1 cellular context compared by ENCODE assay signal in genomic region chr1:182293119-182293589, GRCh38.
TF ChIP-seq lines count a peak whose summit lies in the region.

No MANE protein-coding gene starts in this region.

TF ChIP-seq in HepG2, 621 proteins besides CTCF, POLR2A, EP300 and RAD21 (continued from another document and continues in another):
- TF ChIP-seq AKNA (CRISPR knock-in tag; IDR thresholded peaks at IDR 0.05; ENCODE audit: borderline replicate concordance) (no peak), PAXIP1 (CRISPR knock-in tag; conservative IDR thresholded peaks at IDR 0.05) (peak; percentile 80), MED8 (CRISPR knock-in tag; IDR thresholded peaks at IDR 0.05; ENCODE audit: insufficient replicate concordance) (no peak), ZSCAN29 (CRISPR knock-in tag; conservative IDR thresholded peaks at IDR 0.05) (no peak), NR3C1 (CRISPR knock-in tag; IDR thresholded peaks at IDR 0.05) (no peak), SMYD3 (CRISPR knock-in tag; IDR thresholded peaks at IDR 0.05) (no peak), ATF5 (CRISPR knock-in tag; IDR thresholded peaks at IDR 0.05; ENCODE audit: low read depth) (no peak), ARNTL (CRISPR knock-in tag; IDR thresholded peaks at IDR 0.05) (no peak), ZNF564 (CRISPR knock-in tag; IDR thresholded peaks at IDR 0.05) (no peak), HMGXB3 (CRISPR knock-in tag; IDR thresholded peaks at IDR 0.05; ENCODE audit: borderline replicate concordance) (peak; percentile 42; the same call in 1 of the 2 replicates), ZNF224 (CRISPR knock-in tag; IDR thresholded peaks at IDR 0.05) (no peak), YEATS2 (CRISPR knock-in tag; IDR thresholded peaks at IDR 0.05; ENCODE audit: borderline replicate concordance) (no peak; the same call in 1 of the 2 replicates), ZFP41 (CRISPR knock-in tag; IDR thresholded peaks at IDR 0.05; ENCODE audit: borderline replicate concordance) (no peak), PHF20 (CRISPR knock-in tag; IDR thresholded peaks at IDR 0.05) (no peak), ZEB1 (IDR thresholded peaks at IDR 0.05; ENCODE audit: insufficient replicate concordance, low read depth) (peak; percentile 34), ZKSCAN1 (IDR thresholded peaks at IDR 0.05; ENCODE audit: low read length) (no peak), ZHX2 (IDR thresholded peaks at IDR 0.05; ENCODE audit: low read depth) (no peak), ZHX2 (CRISPR knock-in tag; IDR thresholded peaks at IDR 0.05; ENCODE audit: borderline replicate concordance) (no peak), ZNF597 (CRISPR knock-in tag; IDR thresholded peaks at IDR 0.05) (no peak), MEIS1 (CRISPR knock-in tag; IDR thresholded peaks at IDR 0.05; ENCODE audit: borderline replicate concordance) (no peak), ZBTB7B (CRISPR knock-in tag; IDR thresholded peaks at IDR 0.05) (peak; percentile 41; the same call in 1 of the 2 replicates), HMG20A (CRISPR knock-in tag; IDR thresholded peaks at IDR 0.05; ENCODE audit: borderline replicate concordance) (peak; percentile 85), THYN1 (CRISPR knock-in tag; IDR thresholded peaks at IDR 0.05; ENCODE audit: borderline replicate concordance, low read depth) (no peak), ZSCAN20 (CRISPR knock-in tag; IDR thresholded peaks at IDR 0.05; ENCODE audit: borderline replicate concordance) (no peak), ZNF724P (CRISPR knock-in tag; IDR thresholded peaks at IDR 0.05; ENCODE audit: borderline replicate concordance) (no peak), CCAR2 (optimal IDR thresholded peaks at IDR 0.05; ENCODE audit: low read depth, low read length) (no peak), ATF1 (CRISPR knock-in tag; IDR thresholded peaks at IDR 0.05) (no peak), ZNF761 (CRISPR knock-in tag; conservative IDR thresholded peaks at IDR 0.05) (no peak), PLRG1 (conservative IDR thresholded peaks at IDR 0.05) (no peak), SOX13 (IDR thresholded peaks at IDR 0.05) (peak; percentile 69), SOX13 (CRISPR knock-in tag; conservative IDR thresholded peaks at IDR 0.05 in 1 of 2, IDR thresholded peaks at IDR 0.05 in 1 of 2) (peak in 1 of 2 experiments; percentile 93; a peak in 2 of 4 replicates), ZFP36L2 (CRISPR knock-in tag; IDR thresholded peaks at IDR 0.05) (no peak), SAFB2 (CRISPR knock-in tag; IDR thresholded peaks at IDR 0.05; ENCODE audit: borderline replicate concordance, low read depth) (no peak), TRIM24 (CRISPR knock-in tag; IDR thresholded peaks at IDR 0.05) (no peak), HOXA7 (CRISPR knock-in tag; IDR thresholded peaks at IDR 0.05) (no peak), ZNF260 (CRISPR knock-in tag; IDR thresholded peaks at IDR 0.05; ENCODE audit: borderline replicate concordance, low read depth) (no peak), ZNF180 (CRISPR knock-in tag; IDR thresholded peaks at IDR 0.05; ENCODE audit: borderline replicate concordance, low read depth) (no peak), DZIP1 (CRISPR knock-in tag; IDR thresholded peaks at IDR 0.05) (no peak)
